ENCODE assay signal across 2 cellular contexts in the genomic region with DNA sequence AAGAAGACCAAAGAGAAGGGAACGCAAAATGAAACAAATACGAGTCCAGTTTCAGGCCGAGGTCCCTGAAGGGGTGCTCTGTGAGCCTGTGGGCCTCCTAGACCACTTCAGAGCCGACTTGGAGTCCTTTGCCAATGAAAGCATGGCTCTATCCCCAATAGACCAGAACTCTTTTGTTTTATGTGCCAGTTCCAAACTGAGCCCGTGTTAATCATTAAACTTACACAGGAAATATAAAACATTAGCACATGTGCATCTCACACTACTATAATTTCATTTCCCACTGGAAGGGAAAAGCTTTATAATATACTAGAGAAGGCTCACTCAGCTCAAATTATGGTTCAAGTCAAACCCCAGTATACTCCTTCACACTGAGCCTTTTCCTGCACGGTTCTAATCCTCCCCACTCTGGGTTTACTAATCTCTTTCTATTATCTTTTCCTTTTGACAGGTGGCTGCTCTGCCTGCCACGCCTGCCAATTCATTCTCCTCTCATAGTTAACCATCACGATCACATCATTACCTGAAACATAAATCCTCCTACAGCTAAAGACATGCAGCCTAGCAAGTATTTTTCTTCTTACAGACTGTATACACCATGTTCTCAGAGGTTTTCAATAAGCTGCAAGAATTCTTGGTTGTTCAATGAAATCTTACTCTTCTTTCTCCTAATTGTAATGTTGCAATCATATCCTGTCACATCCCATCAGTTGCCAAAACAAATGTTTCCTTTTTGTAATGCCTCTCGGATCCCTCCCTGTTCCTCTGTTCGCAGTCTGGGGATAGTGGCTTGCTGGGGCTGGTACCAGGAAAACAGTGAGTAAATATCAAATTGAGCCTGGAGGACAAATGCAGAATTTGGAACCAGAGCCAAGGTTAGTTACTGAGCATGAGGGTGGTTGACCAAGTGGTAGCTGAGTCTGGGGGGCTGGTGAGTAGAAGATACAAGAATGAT.
TF ChIP-seq lines count a peak whose summit lies in the region.

No MANE protein-coding gene starts in this region.

TF ChIP-seq in liver, 16 proteins besides CTCF, POLR2A, EP300 and RAD21:
- TF ChIP-seq ZBTB33 (IDR thresholded peaks at IDR 0.05), result no peak
- peak; percentile 30 for TF ChIP-seq SP1 (IDR thresholded peaks at IDR 0.05)
- TF ChIP-seq FOXA1 (IDR thresholded peaks at IDR 0.05), result peak; percentile 26
- TF ChIP-seq HNF4G (IDR thresholded peaks at IDR 0.05), result no peak
- no peak for TF ChIP-seq TAF1 (conservative IDR thresholded peaks at IDR 0.05)
- TF ChIP-seq REST (IDR thresholded peaks at IDR 0.05), result peak; percentile 46
- no peak for TF ChIP-seq YY1 (IDR thresholded peaks at IDR 0.05)
- TF ChIP-seq RXRA (IDR thresholded peaks at IDR 0.05), result peak in 1 of 2 donors; percentile 49
- TF ChIP-seq NR2F2 (IDR thresholded peaks at IDR 0.05), result no peak
- TF ChIP-seq, protein P1, sequence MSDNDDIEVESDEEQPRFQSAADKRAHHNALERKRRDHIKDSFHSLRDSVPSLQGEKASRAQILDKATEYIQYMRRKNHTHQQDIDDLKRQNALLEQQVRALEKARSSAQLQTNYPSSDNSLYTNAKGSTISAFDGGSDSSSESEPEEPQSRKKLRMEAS (IDR thresholded peaks at IDR 0.05), result peak; percentile 42
- no peak for TF ChIP-seq ATF3 (IDR thresholded peaks at IDR 0.05)
- peak in 1 of 2 donors; percentile 30 for TF ChIP-seq JUND (IDR thresholded peaks at IDR 0.05)
- TF ChIP-seq FOXA2 (IDR thresholded peaks at IDR 0.05), result peak; percentile 65
- TF ChIP-seq EGR1 (IDR thresholded peaks at IDR 0.05; ENCODE audit: low read depth in 2 of 2), result no peak
- TF ChIP-seq HNF4A (conservative IDR thresholded peaks at IDR 0.05), result peak; percentile 31 to 64
- no peak for TF ChIP-seq GABPA (IDR thresholded peaks at IDR 0.05 in 1 of 2, conservative IDR thresholded peaks at IDR 0.05 in 1 of 2)

TF ChIP-seq in HepG2, 621 proteins besides CTCF, POLR2A, EP300 and RAD21 (continued from another document):
- TF ChIP-seq HBP1 (CRISPR knock-in tag; IDR thresholded peaks at IDR 0.05; ENCODE audit: low read depth) (no peak), RNF2 (conservative IDR thresholded peaks at IDR 0.05; ENCODE audit: low read depth) (no peak), NFIC (IDR thresholded peaks at IDR 0.05; ENCODE audit: low read length) (no peak), ZBTB49 (CRISPR knock-in tag; IDR thresholded peaks at IDR 0.05; ENCODE audit: borderline replicate concordance) (no peak), POGZ (CRISPR knock-in tag; IDR thresholded peaks at IDR 0.05) (no peak), NFYB (CRISPR knock-in tag; IDR thresholded peaks at IDR 0.05) (no peak)
- TF ChIP-seq, protein P2, sequence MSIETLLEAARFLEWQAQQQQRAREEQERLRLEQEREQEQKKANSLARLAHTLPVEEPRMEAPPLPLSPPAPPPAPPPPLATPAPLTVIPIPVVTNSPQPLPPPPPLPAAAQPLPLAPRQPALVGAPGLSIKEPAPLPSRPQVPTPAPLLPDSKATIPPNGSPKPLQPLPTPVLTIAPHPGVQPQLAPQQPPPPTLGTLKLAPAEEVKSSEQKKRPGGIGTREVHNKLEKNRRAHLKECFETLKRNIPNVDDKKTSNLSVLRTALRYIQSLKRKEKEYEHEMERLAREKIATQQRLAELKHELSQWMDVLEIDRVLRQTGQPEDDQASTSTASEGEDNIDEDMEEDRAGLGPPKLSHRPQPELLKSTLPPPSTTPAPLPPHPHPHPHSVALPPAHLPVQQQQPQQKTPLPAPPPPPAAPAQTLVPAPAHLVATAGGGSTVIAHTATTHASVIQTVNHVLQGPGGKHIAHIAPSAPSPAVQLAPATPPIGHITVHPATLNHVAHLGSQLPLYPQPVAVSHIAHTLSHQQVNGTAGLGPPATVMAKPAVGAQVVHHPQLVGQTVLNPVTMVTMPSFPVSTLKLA (IDR thresholded peaks at IDR 0.05), result no peak
